Comparison of ENCODE assay signal across 8 cellular contexts in the genomic region with DNA sequence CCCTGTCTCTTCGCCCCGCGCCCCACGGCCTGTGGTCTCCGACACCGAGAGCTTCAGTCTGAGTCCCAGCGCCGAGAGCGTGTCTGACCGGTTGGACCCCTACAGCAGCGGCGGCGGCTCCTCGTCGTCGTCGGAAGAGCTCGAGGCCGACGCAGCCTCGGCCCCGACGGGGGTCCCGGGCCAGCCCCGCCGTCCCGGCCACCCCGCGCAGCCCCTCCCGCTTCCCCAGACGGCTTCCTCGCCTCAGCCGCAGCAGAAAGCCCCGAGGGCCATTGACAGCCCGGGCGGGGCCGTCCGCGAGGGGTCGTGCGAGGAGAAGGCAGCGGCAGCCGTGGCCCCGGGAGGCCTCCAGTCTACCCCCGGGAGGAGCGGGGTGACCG. TPM values are rescaled to one million over a fixed set of nuclear protein-coding genes. Genes with fewer than 3 reads are reported as not detected.
DNase-seq lines count a peak whose midpoint lies in the region; ATAC-seq and TF ChIP-seq lines count a peak whose summit lies in the region.

No MANE protein-coding gene starts in this region.

- peak overlapping the region; percentile 74 for H3K4me3 ChIP-seq in AG04450 (ENCODE audit: low read depth, low read length)
- peak overlapping the region; percentile 77 for H3K4me3 ChIP-seq in Loucy (ENCODE audit: low read length, poor library complexity, severe bottlenecking)
- peak overlapping the region; percentile 15 to 74 (median 59) for H3K4me3 ChIP-seq in thyroid gland (replicated peaks in 1 of 3)

- H3K27me3 ChIP-seq in AG04450 (ENCODE audit: control insufficient read depth, insufficient read depth, low read length) (no peaks in the 10 kb centered on the region), Loucy (ENCODE audit: insufficient read depth, low read length, poor library complexity, severe bottlenecking) (no peaks in the 10 kb centered on the region), thyroid gland (no peaks in the 10 kb centered on the region)

- WGBS in thyroid gland, 2 donors: 0% methylated on average over 5 of the region's 47 CpGs; no CpG with 5 or more reads in 1 of the 2 donors

- no peaks in the 10 kb centered on the region for H3K36me3 ChIP-seq in Loucy (ENCODE audit: insufficient read depth, low read length)
- no peaks in the 10 kb centered on the region for H3K36me3 ChIP-seq in thyroid gland

- peaks cover 57% of the 10 kb centered on the region for H3K79me2 ChIP-seq in Loucy (ENCODE audit: insufficient read depth, low read length)

- TF ChIP-seq POLR2A in thyroid gland (IDR thresholded peaks at IDR 0.05): no peak

- CTCF ChIA-PET in AG04450 (lab: Charles Lee): interaction anchor here (0.6 to 4.2 kb wide), 5 partner anchors 53 to 722 kb away, joined by 3 to 92 read pairs (median 3); no protein-coding TSS in a partner anchor
- CTCF ChIA-PET in activated CD8-positive, alpha-beta T cell treated with anti-CD3 and anti-CD28 coated beads for 36 hours (lab: Charles Lee): interaction anchor here (1.2 to 6.7 kb wide), 6 partner anchors 25 to 602 kb away, joined by 3 to 48 read pairs (median 4); a partner anchor contains a TSS

- POLR2A ChIA-PET in AG04450 (lab: Yijun Ruan, JAX): no interaction called here
- POLR2A ChIA-PET in activated CD8-positive, alpha-beta T cell treated with anti-CD3 and anti-CD28 coated beads for 36 hours (lab: Charles Lee): interaction anchor here (1.3 kb wide), 1 partner anchor 42 kb away, joined by 3 read pairs; no protein-coding TSS in a partner anchor

- H3K9me3 ChIP-seq in AG04450 (ENCODE audit: control insufficient read depth, insufficient read depth, low read length) (no peaks in the 10 kb centered on the region), Loucy (ENCODE audit: insufficient read depth, low read depth, low read length) (no peaks in the 10 kb centered on the region), thyroid gland (no peaks in the 10 kb centered on the region)

- H4K20me1 ChIP-seq in Loucy (ENCODE audit: insufficient read depth, low read length, poor library complexity, severe bottlenecking): peaks cover 47% of the 10 kb centered on the region

- H3K4me1 ChIP-seq in Loucy (ENCODE audit: insufficient read depth, low read length, poor library complexity, severe bottlenecking) (peaks cover 42% of the 10 kb centered on the region), thyroid gland (peaks cover 4 to 13% of the 10 kb centered on the region in 2 donors)

- peak overlapping the region; percentile 75 for H3K9ac ChIP-seq in Loucy (ENCODE audit: low read depth, low read length, poor library complexity, severe bottlenecking)

- H3K4me3 Mint-ChIP-seq in activated CD8-positive, alpha-beta T cell treated with anti-CD3 and anti-CD28 coated beads for 36 hours: peak overlapping the region; percentile 75

- H3K9me2 ChIP-seq in Loucy (replicated peaks; ENCODE audit: low read depth, low read length): no peaks in the 10 kb centered on the region

- TF ChIP-seq CTCF in AG04450 (IDR thresholded peaks at IDR 0.05; ENCODE audit: low read depth, low read length) (no peak), Loucy (conservative IDR thresholded peaks at IDR 0.05; ENCODE audit: low read length) (no peak; the same call in 1 of the 2 replicates), thyroid gland (IDR thresholded peaks at IDR 0.05) (peak in 1 of 6 experiments; percentile 23)
- no peak for TF ChIP-seq CTCF in activated CD8-positive, alpha-beta T cell treated with anti-CD3 and anti-CD28 coated beads for 36 hours (IDR thresholded peaks at IDR 0.05)

- H3K9me3 Mint-ChIP-seq in activated CD8-positive, alpha-beta T cell treated with anti-CD3 and anti-CD28 coated beads for 36 hours: no peaks in the 10 kb centered on the region

- peak; percentile 32 for ATAC-seq in GM18511 (IDR thresholded peaks at IDR 0.05; ENCODE audit: unreplicated experiment)
- ATAC-seq in activated CD8-positive, alpha-beta T cell treated with anti-CD3 and anti-CD28 coated beads for 36 hours: peak; percentile 7
- no peak for ATAC-seq in HG02973 (IDR thresholded peaks at IDR 0.05; ENCODE audit: unreplicated experiment)

- no peak overlapping the region for H3K27ac Mint-ChIP-seq in activated CD8-positive, alpha-beta T cell treated with anti-CD3 and anti-CD28 coated beads for 36 hours

- peaks cover 45% of the 10 kb centered on the region for H3K4me1 Mint-ChIP-seq in activated CD8-positive, alpha-beta T cell treated with anti-CD3 and anti-CD28 coated beads for 36 hours (ENCODE audit: low read depth)

- DNase-seq in AG04450 (ENCODE audit: low read depth, low spot score) (no peak), epithelial cell of prostate (ENCODE audit: low read depth, low spot score) (no peak), mucosa of gallbladder (ENCODE audit: low spot score) (peak; percentile 37), thyroid gland (peak; percentile 52 to 56)
- peak; percentile 59 for DNase-seq in activated CD8-positive, alpha-beta T cell treated with anti-CD3 and anti-CD28 coated beads for 36 hours

- H3K27ac ChIP-seq in AG04450 (ENCODE audit: low read depth, low read length) (no peak overlapping the region), epithelial cell of prostate (peak overlapping the region; percentile 81), thyroid gland (peak overlapping the region; percentile 30 to 86 (median 81))

- H3K36me3 Mint-ChIP-seq in activated CD8-positive, alpha-beta T cell treated with anti-CD3 and anti-CD28 coated beads for 36 hours (ENCODE audit: low read depth): peaks cover 2% of the 10 kb centered on the region

- H3F3A ChIP-seq in Loucy (ENCODE audit: low read depth): no peaks in the 10 kb centered on the region

- peak overlapping the region; percentile 90 for H3K4me2 ChIP-seq in Loucy (ENCODE audit: low read depth, low read length, poor library complexity, severe bottlenecking)

- peak overlapping the region; percentile 50; the same call in 1 of the 2 replicates for H2AFZ ChIP-seq in Loucy (ENCODE audit: low read length)

- intact Hi-C loops in activated CD8-positive, alpha-beta T cell treated with anti-CD3 and anti-CD28 coated beads for 36 hours (cut with micrococcal nuclease): loop anchor here (5.0 to 10.0 kb wide), 5 partner anchors 66 to 718 kb away; no protein-coding TSS in a partner anchor
- intact Hi-C loops in thyroid gland (cut with DNase I): no loop called here

- peaks cover 1% of the 10 kb centered on the region for H3K27me3 Mint-ChIP-seq in activated CD8-positive, alpha-beta T cell treated with anti-CD3 and anti-CD28 coated beads for 36 hours

RNA-seq across cellular contexts. Expression of a gene that starts 1.3 kb away (rescaled TPM):
- polyA plus RNA-seq in AG04450 (2011; rRNA removed): 4.6 and 5.6 TPM in 2 replicates
- 7.6 and 13.2 TPM in 2 replicates for polyA minus RNA-seq in AG04450 (2011; rRNA and poly(A)+ RNA removed)
- total RNA-seq in activated CD8-positive, alpha-beta T cell treated with anti-CD3 and anti-CD28 coated beads for 36 hours: 1 to 10 TPM; 8.2 to 8.6 TPM
- total RNA-seq in mucosa of gallbladder (33.2 TPM), thyroid gland (10 to 100 TPM; 14.6 to 22.7 (median 20.4) TPM)

Comparison
In these comparisons a context has a peak if more than half of its experiments do, and no peak if none do; other contexts are left out.
1. DNase-seq: peak in activated CD8-positive, alpha-beta T cell treated with anti-CD3 and anti-CD28 coated beads for 36 hours (single experiment), mucosa of gallbladder (single experiment) and thyroid gland (2 of 2); none in AG04450 (single experiment) and epithelial cell of prostate (single experiment).
2. Peak in every context shown above with its lines, with median percentiles within 50 percentile points of each other: H3K4me3 ChIP-seq.